Comparison of ENCODE assay signal across 16 cellular contexts in genomic region chr1:229657993-229658755, GRCh38. TPM values are rescaled to one million over a fixed set of nuclear protein-coding genes. Genes with fewer than 3 reads are reported as not detected.
DNase-seq lines count a peak whose midpoint lies in the region; ATAC-seq and TF ChIP-seq lines count a peak whose summit lies in the region.
"Had no signal": no experiment of that assay in that cellular context is flagged by ENCODE, and none has a peak within 500 bp of the region (broad histone marks: within the 10 kb centered on the region; RNA-seq: fewer than 3 reads in every experiment).

No MANE protein-coding gene starts in this region.

- TF ChIP-seq CTCF in activated B cell treated with CpG ODN at 0.5 μM for 24 hours (IDR thresholded peaks at IDR 0.05) (no peak), brain microvascular endothelial cell (IDR thresholded peaks at IDR 0.05; ENCODE audit: low read depth, low read length, missing control alignments) (no peak)

- no peak for DNase-seq in activated B cell treated with CpG ODN at 0.5 μM for 24 hours
- DNase-seq in brain microvascular endothelial cell, result no peak
- DNase-seq in left cardiac atrium, result no peak
- no peak for DNase-seq in NCI-H82 treated with DMSO at 0.1 percent for 48 hours (lab: John Stamatoyannopoulos, UW; ENCODE audit: unreplicated experiment)
- DNase-seq: colonic mucosa, GOT3, NCI-H1417, NCI-H526, SHP77, substantia nigra, T-helper 17 cell had no signal

- POLR2A ChIA-PET in activated B cell treated with CpG ODN at 0.5 μM for 24 hours (lab: Charles Lee), result no interaction called here

- ATAC-seq in GM18498 (IDR thresholded peaks at IDR 0.05; ENCODE audit: unreplicated experiment), result peak; percentile 67
- peak; percentile 81 for ATAC-seq in GM19395 (IDR thresholded peaks at IDR 0.05; ENCODE audit: unreplicated experiment)
- peak; percentile 57 for ATAC-seq in HG02884 (IDR thresholded peaks at IDR 0.05; ENCODE audit: unreplicated experiment)
- ATAC-seq in activated B cell treated with CpG ODN at 0.5 μM for 24 hours (ENCODE audit: low read depth), result no peak
- no peak for ATAC-seq in left cardiac atrium
- ATAC-seq: T-helper 17 cell had no signal

- H3K4me1 Mint-ChIP-seq in activated B cell treated with CpG ODN at 0.5 μM for 24 hours, result peaks cover 11% of the 10 kb centered on the region

- intact Hi-C loops in activated B cell treated with CpG ODN at 0.5 μM for 24 hours (cut with micrococcal nuclease) (no loop called here), left cardiac atrium (cut with DNase I) (no loop called here)

- in situ Hi-C loops in brain microvascular endothelial cell (cut with HindIII; ENCODE audit: low pct_ligation_motif_present, low sequenced_read_pairs), result no loop called here

- no peaks in the 10 kb centered on the region for H3K9me3 Mint-ChIP-seq in activated B cell treated with CpG ODN at 0.5 μM for 24 hours
- H3K9me3 Mint-ChIP-seq: brain had no signal

- peaks cover 74% of the 10 kb centered on the region for H3K36me3 Mint-ChIP-seq in activated B cell treated with CpG ODN at 0.5 μM for 24 hours (ENCODE audit: low read depth)

- no peak overlapping the region for H3K27ac ChIP-seq in brain microvascular endothelial cell
- H3K27ac ChIP-seq: colonic mucosa had no signal

- H3K27me3 ChIP-seq in brain microvascular endothelial cell (replicated peaks), result no peaks in the 10 kb centered on the region
- H3K27me3 ChIP-seq: colonic mucosa had no signal

- H3K27me3 Mint-ChIP-seq in activated B cell treated with CpG ODN at 0.5 μM for 24 hours, result no peaks in the 10 kb centered on the region
- H3K27me3 Mint-ChIP-seq: activated naive CD8-positive, alpha-beta T cell; brain; T-helper 17 cell had no signal

- H3K36me3 ChIP-seq in brain microvascular endothelial cell (replicated peaks), result peaks cover 28% of the 10 kb centered on the region

- no peak overlapping the region for H3K4me3 Mint-ChIP-seq in activated B cell treated with CpG ODN at 0.5 μM for 24 hours
- H3K4me3 Mint-ChIP-seq: activated naive CD8-positive, alpha-beta T cell; brain; T-helper 17 cell had no signal

- CTCF ChIA-PET in activated B cell treated with CpG ODN at 0.5 μM for 24 hours (lab: Charles Lee), result interaction anchor here (1.6 to 7.7 kb wide), 2 partner anchors 509 to 652 kb away, joined by 6 to 116 read pairs; no protein-coding TSS in a partner anchor

- H3K4me3 ChIP-seq in brain microvascular endothelial cell (ENCODE audit: low read depth, low read length), result no peak overlapping the region
- H3K4me3 ChIP-seq: colonic mucosa had no signal

- H3K27ac Mint-ChIP-seq in activated B cell treated with CpG ODN at 0.5 μM for 24 hours, result peak overlapping the region; percentile 10
- H3K27ac Mint-ChIP-seq: activated naive CD8-positive, alpha-beta T cell had no signal

RNA-seq across cellular contexts. Expression of gene URB2, which starts 32.1 kb away (rescaled TPM):
- 17.4 and 21.8 TPM in 2 replicates for total RNA-seq in activated B cell treated with CpG ODN at 0.5 μM for 24 hours
- total RNA-seq in left cardiac atrium, result 1 to 10 TPM; 3.6 to 8.4 TPM

RNA-seq across cellular contexts. Expression of gene TAF5L, which starts 32.3 kb away (rescaled TPM):
- total RNA-seq in activated B cell treated with CpG ODN at 0.5 μM for 24 hours (22.0 and 24.4 TPM in 2 replicates), left cardiac atrium (10 to 100 TPM; 10.8 to 14.7 TPM)

Comparison
In these comparisons a context has a peak if more than half of its experiments do, and no peak if none do; other contexts are left out.
1. ATAC-seq: peak in GM18498 (single experiment), GM19395 (single experiment) and HG02884 (single experiment); none in activated B cell treated with CpG ODN at 0.5 μM for 24 hours (single experiment) and left cardiac atrium (0 of 2).